Comparison of ENCODE assay signal across 24 cellular contexts in genomic region chr10:15152556-15152955, GRCh38. TPM values are rescaled to one million over a fixed set of nuclear protein-coding genes. Genes with fewer than 3 reads are reported as not detected.
A peak's percentile ranks its signal among the peaks of the same experiment; 100 is the strongest.
DNase-seq lines count a peak whose midpoint lies in the region; FAIRE-seq and TF ChIP-seq lines count a peak whose summit lies in the region.
"Had no signal": no experiment of that assay in that cellular context is flagged by ENCODE, and none has a peak within 500 bp of the region (broad histone marks: within the 10 kb centered on the region; RNA-seq: fewer than 3 reads in every experiment).

No MANE protein-coding gene starts in this region.

- H3K9me3 ChIP-seq in small intestine (ENCODE audit: control insufficient read depth, low read depth) = no peaks in the 10 kb centered on the region
- H3K9me3 ChIP-seq in osteoblast (ENCODE audit: low read depth, low read length) = no peaks in the 10 kb centered on the region
- no peaks in the 10 kb centered on the region for H3K9me3 ChIP-seq in tibial artery
- H3K9me3 ChIP-seq: SJSA1 had no signal

- peaks cover 97% of the 10 kb centered on the region for H3K79me2 ChIP-seq in osteoblast (ENCODE audit: insufficient read depth, low read length)

- H3K4me1 ChIP-seq in small intestine (ENCODE audit: control insufficient read depth in 2 of 2, insufficient read depth in 1 of 2, low read depth in 1 of 2, low read length in 1 of 2) (peaks cover 5 to 6% of the 10 kb centered on the region in 2 donors), osteoblast (ENCODE audit: insufficient read depth, low read length) (no peaks in the 10 kb centered on the region), tibial artery (peaks cover 0 to 5% (median 0%) of the 10 kb centered on the region in 4 donors)
- H3K4me1 ChIP-seq: SJSA1 had no signal

- intact Hi-C loops in tibial artery (cut with DNase I; ENCODE audit: low total_unique reads) = no loop called here

- H3K27me3 ChIP-seq in small intestine (ENCODE audit: control insufficient read depth in 2 of 2, insufficient read depth in 2 of 2, low read length in 2 of 2) = no peaks in the 10 kb centered on the region
- H3K27me3 ChIP-seq in osteoblast (ENCODE audit: insufficient read depth, low read length) = no peaks in the 10 kb centered on the region
- H3K27me3 ChIP-seq in tibial artery = no peaks in the 10 kb centered on the region
- H3K27me3 ChIP-seq: SJSA1 had no signal

- no peak for FAIRE-seq in small intestine (lab: Jason Lieb, UNC)
- FAIRE-seq: D721Med, GM19239, HTR-8/SVneo had no signal

- H3K36me3 ChIP-seq in small intestine (ENCODE audit: control insufficient read depth in 2 of 2, insufficient read depth in 2 of 2, low read length in 2 of 2) (peaks cover 0 to 2% of the 10 kb centered on the region in 2 donors), osteoblast (ENCODE audit: insufficient read depth, low read length) (peaks cover 6% of the 10 kb centered on the region), tibial artery (no peaks in the 10 kb centered on the region)

- H3K27ac ChIP-seq in small intestine (ENCODE audit: low read depth in 1 of 2, low read length in 1 of 2) (peak overlapping the region; percentile 89 to 93), osteoblast (ENCODE audit: low read depth, low read length) (no peak overlapping the region), tibial artery (no peak overlapping the region)
- H3K27ac ChIP-seq: KMS-11, SJSA1 had no signal

- no peak overlapping the region for H2AFZ ChIP-seq in osteoblast (ENCODE audit: low read length)

- peaks cover 23% of the 10 kb centered on the region for H4K20me1 ChIP-seq in osteoblast (ENCODE audit: insufficient read depth, low read length)

- no peak for DNase-seq in activated naive CD8-positive, alpha-beta T cell treated with anti-CD3 and anti-CD28 coated beads for 36 hours
- DNase-seq in foreskin melanocyte (peak; percentile 45), small intestine (peak; percentile 17), hippocampal formation (lab: John Stamatoyannopoulos, UW) (no peak), osteoblast (ENCODE audit: insufficient read length, low spot score, missing footprints) (no peak), tibial artery (no peak)
- DNase-seq: AML-193; C1 segment of cervical spinal cord; CD8-positive, alpha-beta memory T cell; DMS53; GDM1; IMR-90; NCI-H1105; NCI-H146; NCI-H2029; NCI-H226; NCI-H524 treated with DMSO at 0.1 percent for 48 hours; NCI-H82 had no signal

- H3K4me2 ChIP-seq in osteoblast (ENCODE audit: insufficient read depth, low read length) = no peak overlapping the region
- H3K4me2 ChIP-seq: KMS-11 had no signal

- peaks cover 5% of the 10 kb centered on the region for H3K36me3 Mint-ChIP-seq in activated naive CD8-positive, alpha-beta T cell
- peaks cover 8% of the 10 kb centered on the region for H3K36me3 Mint-ChIP-seq in activated naive CD8-positive, alpha-beta T cell treated with anti-CD3 and anti-CD28 coated beads for 36 hours

- H3K9me3 Mint-ChIP-seq in activated naive CD8-positive, alpha-beta T cell (ENCODE audit: low read depth) = no peaks in the 10 kb centered on the region
- peaks cover 3% of the 10 kb centered on the region for H3K9me3 Mint-ChIP-seq in activated naive CD8-positive, alpha-beta T cell treated with anti-CD3 and anti-CD28 coated beads for 36 hours
- H3K9me3 Mint-ChIP-seq: CD8-positive, alpha-beta memory T cell had no signal

- peak overlapping the region; percentile 58 for H3K27ac Mint-ChIP-seq in activated naive CD8-positive, alpha-beta T cell
- H3K27ac Mint-ChIP-seq in activated naive CD8-positive, alpha-beta T cell treated with anti-CD3 and anti-CD28 coated beads for 36 hours = no peak overlapping the region

- H3K4me3 Mint-ChIP-seq in activated naive CD8-positive, alpha-beta T cell = no peak overlapping the region
- no peak overlapping the region for H3K4me3 Mint-ChIP-seq in activated naive CD8-positive, alpha-beta T cell treated with anti-CD3 and anti-CD28 coated beads for 36 hours
- H3K4me3 Mint-ChIP-seq: CD8-positive, alpha-beta memory T cell had no signal

- peaks cover 20% of the 10 kb centered on the region for H3K4me1 Mint-ChIP-seq in activated naive CD8-positive, alpha-beta T cell (ENCODE audit: low read depth)
- peaks cover 15% of the 10 kb centered on the region for H3K4me1 Mint-ChIP-seq in activated naive CD8-positive, alpha-beta T cell treated with anti-CD3 and anti-CD28 coated beads for 36 hours

- TF ChIP-seq CTCF in osteoblast (IDR thresholded peaks at IDR 0.05; ENCODE audit: extremely low read depth, low read depth, low read length) = no peak
- TF ChIP-seq CTCF in tibial artery (IDR thresholded peaks at IDR 0.05) = no peak

- H3K27me3 Mint-ChIP-seq in activated naive CD8-positive, alpha-beta T cell = no peaks in the 10 kb centered on the region
- no peaks in the 10 kb centered on the region for H3K27me3 Mint-ChIP-seq in activated naive CD8-positive, alpha-beta T cell treated with anti-CD3 and anti-CD28 coated beads for 36 hours
- H3K27me3 Mint-ChIP-seq: CD8-positive, alpha-beta memory T cell had no signal

- H3K4me3 ChIP-seq in small intestine (ENCODE audit: low read depth in 1 of 2, low read length in 2 of 2) (no peak overlapping the region), osteoblast (ENCODE audit: insufficient read depth, low read length) (no peak overlapping the region), tibial artery (no peak overlapping the region)
- H3K4me3 ChIP-seq: SJSA1 had no signal

RNA-seq across cellular contexts. Expression of gene NMT2, which starts 15.9 kb away (rescaled TPM):
- total RNA-seq in activated naive CD8-positive, alpha-beta T cell treated with anti-CD3 and anti-CD28 coated beads for 36 hours = 10 to 100 TPM; 11.3 to 11.7 TPM
- polyA plus RNA-seq in small intestine = 10 to 100 TPM in 1 of 3 donors, 1 to 10 TPM in 2; 9.2 to 19.2 (median 9.4) TPM
- 43.8 and 61.0 TPM in 2 replicates for total RNA-seq in osteoblast

RNA-seq across cellular contexts. Expression of gene RPP38, which starts 55.4 kb away (rescaled TPM):
- total RNA-seq in activated naive CD8-positive, alpha-beta T cell treated with anti-CD3 and anti-CD28 coated beads for 36 hours = 10 to 100 TPM; 27.8 to 28.5 TPM
- 10 to 100 TPM; 20.8 to 32.4 (median 23.0) TPM for polyA plus RNA-seq in small intestine
- total RNA-seq in osteoblast = 13.8 and 16.6 TPM in 2 replicates

Comparison
In these comparisons a context has a peak if more than half of its experiments do, and no peak if none do; other contexts are left out.
1. DNase-seq: peak in foreskin melanocyte (single experiment) and small intestine (single experiment); none in activated naive CD8-positive, alpha-beta T cell treated with anti-CD3 and anti-CD28 coated beads for 36 hours (single experiment), hippocampal formation (0 of 2), osteoblast (single experiment) and tibial artery (0 of 2).
2. H3K27ac ChIP-seq: peak in small intestine (2 of 2); none in osteoblast (single experiment) and tibial artery (0 of 2).